15 cellular contexts compared by ENCODE assay signal in the genomic region with DNA sequence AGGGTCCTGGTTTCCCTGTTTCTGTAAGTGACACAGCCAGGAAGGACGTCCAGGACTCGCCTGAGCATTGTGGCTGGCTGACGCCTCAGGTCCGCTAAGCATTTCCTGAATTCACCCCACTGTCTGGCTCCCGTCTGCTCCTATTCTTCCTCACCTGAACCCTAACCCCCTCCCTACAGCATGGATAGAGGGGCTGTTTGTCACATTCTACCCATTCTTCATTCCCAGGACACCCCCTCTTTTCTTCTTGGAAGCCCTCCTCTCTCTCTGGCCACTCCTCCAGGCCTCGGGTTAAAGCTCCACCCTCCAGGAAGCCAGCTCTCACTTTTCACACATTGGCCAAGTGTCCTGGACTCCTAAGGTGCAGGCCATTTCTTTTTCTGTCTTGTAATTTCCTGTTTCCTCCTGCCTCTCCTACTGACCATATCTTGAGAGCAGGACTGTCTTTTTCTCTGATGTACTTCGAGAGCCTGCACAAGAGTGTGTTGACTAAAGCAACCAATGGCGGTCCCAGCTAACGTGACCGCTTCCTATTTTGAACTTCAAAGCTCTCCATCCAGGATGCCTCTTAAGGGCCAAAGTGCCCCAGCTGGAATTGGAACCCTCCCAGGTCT. TPM values are rescaled to one million over a fixed set of nuclear protein-coding genes. Genes with fewer than 3 reads are reported as not detected.
DNase-seq lines count a peak whose midpoint lies in the region; ATAC-seq, FAIRE-seq and TF ChIP-seq lines count a peak whose summit lies in the region.
"Had no signal": no experiment of that assay in that cellular context is flagged by ENCODE, and none has a peak within 500 bp of the region (broad histone marks: within the 10 kb centered on the region; RNA-seq: fewer than 3 reads in every experiment).

No MANE protein-coding gene starts in this region.

- ATAC-seq in WTC11 (peak; percentile 93), HG02970 (IDR thresholded peaks at IDR 0.05; ENCODE audit: low FRiP score, unreplicated experiment) (no peak), HG03354 (IDR thresholded peaks at IDR 0.05; ENCODE audit: poor library complexity, severe bottlenecking, unreplicated experiment) (no peak)
- ATAC-seq in stimulated activated memory B cell treated with anti-CD40 and anti-IgM and Interleukin-4, amounts not matched to agents 10 μg/mL and 1 μg/mL and 100 μg/mL, for 72 hours = no peak
- ATAC-seq: esophagus mucosa had no signal

- peak overlapping the region; percentile 32 for H3K4me3 Mint-ChIP-seq in WTC11
- H3K4me3 Mint-ChIP-seq in immature natural killer cell = peak overlapping the region in 4 of 5 donors; percentile 18 to 60 (median 38)
- H3K4me3 Mint-ChIP-seq in stimulated activated memory B cell treated with anti-CD40 and anti-IgM and Interleukin-4, amounts not matched to agents 10 μg/mL and 1 μg/mL and 100 μg/mL, for 72 hours = peak overlapping the region; percentile 1

- H3K27me3 Mint-ChIP-seq in WTC11 (ENCODE audit: low read depth) (no peaks in the 10 kb centered on the region), immature natural killer cell (ENCODE audit: low read depth in 3 of 3) (peaks cover 0 to 4% (median 3%) of the 10 kb centered on the region in 3 donors)
- H3K27me3 Mint-ChIP-seq in stimulated activated memory B cell treated with anti-CD40 and anti-IgM and Interleukin-4, amounts not matched to agents 10 μg/mL and 1 μg/mL and 100 μg/mL, for 72 hours = peaks cover 47% of the 10 kb centered on the region

- H3K27ac Mint-ChIP-seq in WTC11 = peak overlapping the region; percentile 68
- peak overlapping the region in 2 of 6 donors; percentile 5 to 86 for H3K27ac Mint-ChIP-seq in immature natural killer cell
- H3K27ac Mint-ChIP-seq in stimulated activated memory B cell treated with anti-CD40 and anti-IgM and Interleukin-4, amounts not matched to agents 10 μg/mL and 1 μg/mL and 100 μg/mL, for 72 hours = no peak overlapping the region

- H3K4me1 Mint-ChIP-seq in WTC11 (peaks cover 17% of the 10 kb centered on the region), immature natural killer cell (peaks cover 10% of the 10 kb centered on the region in 2 donors)
- peaks cover 6% of the 10 kb centered on the region for H3K4me1 Mint-ChIP-seq in stimulated activated memory B cell treated with anti-CD40 and anti-IgM and Interleukin-4, amounts not matched to agents 10 μg/mL and 1 μg/mL and 100 μg/mL, for 72 hours

- POLR2A ChIA-PET in WTC11 (lab: Charles Lee) = interaction anchor here (1.0 to 2.2 kb wide), 7 partner anchors 10 to 64 kb away, joined by 3 to 11 read pairs (median 6); a partner anchor contains a TSS

- H3K36me3 Mint-ChIP-seq in WTC11 (no peaks in the 10 kb centered on the region), immature natural killer cell (no peaks in the 10 kb centered on the region)
- H3K36me3 Mint-ChIP-seq in stimulated activated memory B cell treated with anti-CD40 and anti-IgM and Interleukin-4, amounts not matched to agents 10 μg/mL and 1 μg/mL and 100 μg/mL, for 72 hours = no peaks in the 10 kb centered on the region

- H3K9me3 Mint-ChIP-seq in WTC11 = no peaks in the 10 kb centered on the region
- H3K9me3 Mint-ChIP-seq in immature natural killer cell = no peaks in the 10 kb centered on the region
- no peaks in the 10 kb centered on the region for H3K9me3 Mint-ChIP-seq in stimulated activated memory B cell treated with anti-CD40 and anti-IgM and Interleukin-4, amounts not matched to agents 10 μg/mL and 1 μg/mL and 100 μg/mL, for 72 hours

- no peak for FAIRE-seq in frontal cortex (lab: Jason Lieb, UNC)
- FAIRE-seq: A204.1 had no signal

- CTCF ChIA-PET in WTC11 (lab: Charles Lee) = interaction anchor here (0.8 to 2.3 kb wide), 9 partner anchors 8 to 76 kb away, joined by 3 to 14 read pairs (median 5); a partner anchor contains a TSS

- TF ChIP-seq CTCF in WTC11 (IDR thresholded peaks at IDR 0.05) = no peak

- peak; percentile 6 for DNase-seq in NCI-H1436 (lab: John Stamatoyannopoulos, UW)
- DNase-seq in NCI-H1436 treated with DMSO at 0.1 percent for 48 hours (lab: John Stamatoyannopoulos, UW) = no peak
- no peak for DNase-seq in WTC11 (ENCODE audit: low spot score)
- DNase-seq in immature natural killer cell = no peak
- no peak for DNase-seq in frontal cortex (ENCODE audit: low spot score in 2 of 2)
- DNase-seq: activated T-cell treated with anti-CD3 and anti-CD28 coated beads for 4 hours, GM23248, kidney glomerular epithelial cell, MV-4-11 had no signal

TF ChIP-seq in WTC11, 78 proteins besides CTCF, POLR2A, EP300 and RAD21:
- TF ChIP-seq SMAD3 (CRISPR knock-in tag; IDR thresholded peaks at IDR 0.05; ENCODE audit: borderline replicate concordance) (no peak), ZNF263 (CRISPR knock-in tag; IDR thresholded peaks at IDR 0.05; ENCODE audit: low read depth) (no peak)
- TF ChIP-seq, protein P1, sequence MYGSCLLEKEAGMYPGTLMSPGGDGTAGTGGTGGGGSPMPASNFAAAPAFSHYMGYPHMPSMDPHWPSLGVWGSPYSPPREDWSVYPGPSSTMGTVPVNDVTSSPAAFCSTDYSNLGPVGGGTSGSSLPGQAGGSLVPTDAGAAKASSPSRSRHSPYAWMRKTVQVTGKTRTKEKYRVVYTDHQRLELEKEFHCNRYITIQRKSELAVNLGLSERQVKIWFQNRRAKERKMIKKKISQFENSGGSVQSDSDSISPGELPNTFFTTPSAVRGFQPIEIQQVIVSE (CRISPR knock-in tag; IDR thresholded peaks at IDR 0.05; ENCODE audit: borderline replicate concordance) = no peak
- TF ChIP-seq, protein P2, sequence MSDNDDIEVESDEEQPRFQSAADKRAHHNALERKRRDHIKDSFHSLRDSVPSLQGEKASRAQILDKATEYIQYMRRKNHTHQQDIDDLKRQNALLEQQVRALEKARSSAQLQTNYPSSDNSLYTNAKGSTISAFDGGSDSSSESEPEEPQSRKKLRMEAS (CRISPR knock-in tag; IDR thresholded peaks at IDR 0.05) = 0 out of 2 replicates have a peak, but pooled peaks have one; percentile 20
- TF ChIP-seq, protein P3, sequence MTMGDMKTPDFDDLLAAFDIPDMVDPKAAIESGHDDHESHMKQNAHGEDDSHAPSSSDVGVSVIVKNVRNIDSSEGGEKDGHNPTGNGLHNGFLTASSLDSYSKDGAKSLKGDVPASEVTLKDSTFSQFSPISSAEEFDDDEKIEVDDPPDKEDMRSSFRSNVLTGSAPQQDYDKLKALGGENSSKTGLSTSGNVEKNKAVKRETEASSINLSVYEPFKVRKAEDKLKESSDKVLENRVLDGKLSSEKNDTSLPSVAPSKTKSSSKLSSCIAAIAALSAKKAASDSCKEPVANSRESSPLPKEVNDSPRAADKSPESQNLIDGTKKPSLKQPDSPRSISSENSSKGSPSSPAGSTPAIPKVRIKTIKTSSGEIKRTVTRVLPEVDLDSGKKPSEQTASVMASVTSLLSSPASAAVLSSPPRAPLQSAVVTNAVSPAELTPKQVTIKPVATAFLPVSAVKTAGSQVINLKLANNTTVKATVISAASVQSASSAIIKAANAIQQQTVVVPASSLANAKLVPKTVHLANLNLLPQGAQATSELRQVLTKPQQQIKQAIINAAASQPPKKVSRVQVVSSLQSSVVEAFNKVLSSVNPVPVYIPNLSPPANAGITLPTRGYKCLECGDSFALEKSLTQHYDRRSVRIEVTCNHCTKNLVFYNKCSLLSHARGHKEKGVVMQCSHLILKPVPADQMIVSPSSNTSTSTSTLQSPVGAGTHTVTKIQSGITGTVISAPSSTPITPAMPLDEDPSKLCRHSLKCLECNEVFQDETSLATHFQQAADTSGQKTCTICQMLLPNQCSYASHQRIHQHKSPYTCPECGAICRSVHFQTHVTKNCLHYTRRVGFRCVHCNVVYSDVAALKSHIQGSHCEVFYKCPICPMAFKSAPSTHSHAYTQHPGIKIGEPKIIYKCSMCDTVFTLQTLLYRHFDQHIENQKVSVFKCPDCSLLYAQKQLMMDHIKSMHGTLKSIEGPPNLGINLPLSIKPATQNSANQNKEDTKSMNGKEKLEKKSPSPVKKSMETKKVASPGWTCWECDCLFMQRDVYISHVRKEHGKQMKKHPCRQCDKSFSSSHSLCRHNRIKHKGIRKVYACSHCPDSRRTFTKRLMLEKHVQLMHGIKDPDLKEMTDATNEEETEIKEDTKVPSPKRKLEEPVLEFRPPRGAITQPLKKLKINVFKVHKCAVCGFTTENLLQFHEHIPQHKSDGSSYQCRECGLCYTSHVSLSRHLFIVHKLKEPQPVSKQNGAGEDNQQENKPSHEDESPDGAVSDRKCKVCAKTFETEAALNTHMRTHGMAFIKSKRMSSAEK (CRISPR knock-in tag; IDR thresholded peaks at IDR 0.05; ENCODE audit: borderline replicate concordance) = no peak

RNA-seq across cellular contexts. Expression of a gene that starts 24.2 kb away (rescaled TPM):
- total RNA-seq in WTC11 (2021) = 3.9 to 7.5 TPM (median 6.4 TPM) in 3 replicates
- not detected for polyA plus RNA-seq in immature natural killer cell
- total RNA-seq in frontal cortex = not detected
- total RNA-seq: GM23248, vagina had no signal
- polyA plus RNA-seq: GM23248 had no signal

RNA-seq across cellular contexts. Expression of a gene that starts 30.9 kb away (rescaled TPM):
- total RNA-seq in WTC11 (2021) (131 to 139 TPM (median 132 TPM) in 3 replicates), frontal cortex (3.7 TPM)
- 1 to 10 TPM; 1.5 to 3.0 (median 1.8) TPM for polyA plus RNA-seq in immature natural killer cell

RNA-seq across cellular contexts. Expression of a gene that starts 33.9 kb away (rescaled TPM):
- total RNA-seq in WTC11 (2021) (2.3 to 3.3 TPM (median 3.2 TPM) in 3 replicates), frontal cortex (not detected)
- polyA plus RNA-seq in immature natural killer cell = under 1 TPM in 1 of 3 donors, not detected in 2; 0.29 TPM
- total RNA-seq: GM23248 had no signal
- polyA plus RNA-seq: GM23248 had no signal

RNA-seq across cellular contexts. Expression of a gene that starts 54.4 kb away (rescaled TPM):
- total RNA-seq in WTC11 (2021) (2,159 to 2,172 TPM (median 2,171 TPM) in 3 replicates), frontal cortex (463 TPM)
- 100 to 1,000 TPM; 185 to 309 (median 280) TPM for polyA plus RNA-seq in immature natural killer cell

Comparison
In these comparisons a context has a peak if more than half of its experiments do, and no peak if none do; other contexts are left out.
1. RNA of a gene that starts 30.9 kb away (total RNA-seq): 131 to 139 TPM in WTC11; 3.7 TPM in frontal cortex (single experiment); every median in the first group is over 10 times any median in the second.
2. Peak in every context shown above with its lines, with median percentiles within 50 percentile points of each other: H3K4me3 Mint-ChIP-seq.